Comparison of ENCODE assay signal across 18 cellular contexts in genomic region chr3:21260507-21260906, GRCh38.
A peak's percentile ranks its signal among the peaks of the same experiment; 100 is the strongest.
DNase-seq lines count a peak whose midpoint lies in the region; ATAC-seq and TF ChIP-seq lines count a peak whose summit lies in the region.
"Had no signal": no experiment of that assay in that cellular context is flagged by ENCODE, and none has a peak within 500 bp of the region (broad histone marks: within the 10 kb centered on the region; RNA-seq: fewer than 3 reads in every experiment).

No MANE protein-coding gene starts in this region.

- no peak overlapping the region for H3K4me2 ChIP-seq in IMR-90 (ENCODE audit: low read depth, low read length)
- H3K4me2 ChIP-seq: BLaER1 had no signal

- no peak for TF ChIP-seq RAD21 in IMR-90 (IDR thresholded peaks at IDR 0.05; ENCODE audit: low read length)

- no peak overlapping the region for H4K5ac ChIP-seq in IMR-90 (ENCODE audit: low read depth, low read length)

- no CpG with 5 or more reads among the region's 5 CpGs for WGBS in IMR-90 (ENCODE audit: extremely low coverage in 2 of 2, insufficient read length in 1 of 2), 2 experiments
- 37 to 67% methylated on average over 5 of the region's 5 CpGs for WGBS in body of pancreas, 2 donors

- no peaks in the 10 kb centered on the region for H3K79me1 ChIP-seq in IMR-90 (ENCODE audit: low read depth in 1 of 2, low read length in 2 of 2)

- H3K23ac ChIP-seq in IMR-90 (ENCODE audit: low read depth, low read length) = no peak overlapping the region

- TF ChIP-seq CTCF in IMR-90 (conservative IDR thresholded peaks at IDR 0.05; ENCODE audit: low read depth, low read length) (no peak), epithelial cell of esophagus (IDR thresholded peaks at IDR 0.05; ENCODE audit: insufficient read depth, low read depth, low read length, missing control alignments) (no peak), body of pancreas (IDR thresholded peaks at IDR 0.05) (no peak)

- H3K9ac ChIP-seq in IMR-90 (ENCODE audit: low read depth, low read length) = no peak overlapping the region
- H3K9ac ChIP-seq: BLaER1 had no signal

- H3K4me3 ChIP-seq in IMR-90 (ENCODE audit: insufficient read depth, low read depth, low read length) (no peak overlapping the region), epithelial cell of esophagus (ENCODE audit: low read length) (no peak overlapping the region), body of pancreas (no peak overlapping the region)
- H3K4me3 ChIP-seq: BLaER1 had no signal

- dilution Hi-C loops in IMR-90 (cut with HindIII; ENCODE audit: low sequenced_read_pairs, unreplicated experiment) = no loop called here

- no peak overlapping the region for H2BK20ac ChIP-seq in IMR-90 (ENCODE audit: low read depth, low read length)

- no peak overlapping the region for H3K14ac ChIP-seq in IMR-90 (replicated peaks; ENCODE audit: low read depth, low read length)

- no peak for ATAC-seq in IMR-90 (ENCODE audit: low read depth)
- no peak for ATAC-seq in body of pancreas
- ATAC-seq: CD8-positive, alpha-beta T cell had no signal

- H4K20me1 ChIP-seq in IMR-90 (ENCODE audit: insufficient read depth, low read length) = no peaks in the 10 kb centered on the region
- H4K20me1 ChIP-seq: BLaER1 had no signal

- no peak overlapping the region for H2AK5ac ChIP-seq in IMR-90 (ENCODE audit: low read depth, low read length)

- CTCF ChIA-PET in IMR-90 (lab: Yijun Ruan, JAX) = no interaction called here

- H3K36me3 ChIP-seq in IMR-90 (ENCODE audit: control insufficient read depth, insufficient read depth, low read length) (no peaks in the 10 kb centered on the region), body of pancreas (replicated peaks in 1 of 2; ENCODE audit: insufficient read depth in 1 of 2, low read depth in 2 of 2) (no peaks in the 10 kb centered on the region)
- H3K36me3 ChIP-seq: BLaER1 had no signal

- H4K8ac ChIP-seq in IMR-90 (ENCODE audit: low read depth in 2 of 2, low read length in 2 of 2) = no peak overlapping the region

- H2BK15ac ChIP-seq in IMR-90 (ENCODE audit: low read depth, low read length) = no peak overlapping the region

- no peak overlapping the region for H3K18ac ChIP-seq in IMR-90 (ENCODE audit: low read depth, low read length)

- H3K4ac ChIP-seq in IMR-90 (ENCODE audit: low read depth, low read length) = no peak overlapping the region

- H4K91ac ChIP-seq in IMR-90 (ENCODE audit: insufficient read depth, low read depth, low read length) = no peak overlapping the region

- H2AFZ ChIP-seq in IMR-90 (replicated peaks; ENCODE audit: low read length, poor library complexity) = no peak overlapping the region

- peak; percentile 20 for DNase-seq in NCI-H2171 treated with DMSO at 0.1 percent for 48 hours (lab: John Stamatoyannopoulos, UW)
- DNase-seq in NCI-H2171 (lab: John Stamatoyannopoulos, UW) = no peak
- no peak for DNase-seq in IMR-90
- DNase-seq in epithelial cell of esophagus (ENCODE audit: low read depth) = peak; percentile 7
- DNase-seq in EL = no peak
- no peak for DNase-seq in body of pancreas
- DNase-seq: Caco-2; CD4-positive, CD25-positive, alpha-beta regulatory T cell; CD8-positive, alpha-beta T cell; DMS 273 treated with DMSO at 0.1 percent for 48 hours; DMS79; GF-D8; GOT3; H7; HCEC 1CT had no signal

- TF ChIP-seq POLR2A in IMR-90 (IDR thresholded peaks at IDR 0.05; ENCODE audit: low read depth, low read length) (no peak), body of pancreas (IDR thresholded peaks at IDR 0.05) (no peak)

- no peak overlapping the region for H2BK5ac ChIP-seq in IMR-90 (ENCODE audit: low read depth, low read length, poor library complexity, severe bottlenecking)

- no peak overlapping the region for H3K27ac ChIP-seq in IMR-90 (ENCODE audit: insufficient read depth, low read length)
- H3K27ac ChIP-seq in body of pancreas = no peak overlapping the region
- H3K27ac ChIP-seq: 22Rv1, BLaER1, C4-2B had no signal

- no peaks in the 10 kb centered on the region for H3K9me1 ChIP-seq in IMR-90 (ENCODE audit: insufficient read depth, low read length)

- H3K56ac ChIP-seq in IMR-90 (ENCODE audit: extremely low read depth, insufficient read depth, low read length) = no peak overlapping the region

- POLR2A ChIA-PET in IMR-90 (lab: Charles Lee; ENCODE audit: unreplicated experiment) = no interaction called here

- no peak overlapping the region for H2BK120ac ChIP-seq in IMR-90 (ENCODE audit: low read depth, low read length)

- intact Hi-C loops in IMR-90 (cut with micrococcal nuclease) (no loop called here), body of pancreas (cut with DNase I) (no loop called here)

- no TSS peak for BruUV-seq in IMR-90 (replicated peaks; lab: Mats Ljungman, UMichigan)

- H3K4me1 ChIP-seq in IMR-90 (ENCODE audit: control insufficient read depth, insufficient read depth, low read length) (no peaks in the 10 kb centered on the region), body of pancreas (no peaks in the 10 kb centered on the region)
- H3K4me1 ChIP-seq: BLaER1, Caco-2 had no signal

- in situ Hi-C loops in IMR-90 (cut with MboI; ENCODE audit: low sequenced_read_pairs) = no loop called here

- no peaks in the 10 kb centered on the region for H3K27me3 ChIP-seq in IMR-90 (ENCODE audit: control insufficient read depth, insufficient read depth, low read length)
- H3K27me3 ChIP-seq in body of pancreas = no peaks in the 10 kb centered on the region
- H3K27me3 ChIP-seq: BLaER1 had no signal

- H3K9me3 ChIP-seq in IMR-90 (ENCODE audit: control insufficient read depth, insufficient read depth, low read length) (no peaks in the 10 kb centered on the region), body of pancreas (no peaks in the 10 kb centered on the region)
- H3K9me3 ChIP-seq: Caco-2 had no signal

- H2AK9ac ChIP-seq in IMR-90 (replicated peaks; ENCODE audit: low read depth, low read length, poor library complexity) = no peak overlapping the region

TF ChIP-seq in IMR-90, 13 proteins besides CTCF, POLR2A, EP300 and RAD21:
- no peak for TF ChIP-seq BHLHE40 (IDR thresholded peaks at IDR 0.05; ENCODE audit: low read depth, low read length)
- TF ChIP-seq CEBPB (IDR thresholded peaks at IDR 0.05; ENCODE audit: low read depth, low read length) = peak; percentile 63

Comparison
In these comparisons a context has a peak if more than half of its experiments do, and no peak if none do; other contexts are left out.
1. DNase-seq: peak in NCI-H2171 treated with DMSO at 0.1 percent for 48 hours (single experiment) and epithelial cell of esophagus (single experiment); none in NCI-H2171 (single experiment), IMR-90 (single experiment), EL (single experiment) and body of pancreas (0 of 4).